In genomic region chr11:106208795-106209194, GRCh38 we compare ENCODE assay signal across 19 cellular contexts.
DNase-seq lines count a peak whose midpoint lies in the region; ATAC-seq, FAIRE-seq and TF ChIP-seq lines count a peak whose summit lies in the region.
"Had no signal": no experiment of that assay in that cellular context is flagged by ENCODE, and none has a peak within 500 bp of the region (broad histone marks: within the 10 kb centered on the region; RNA-seq: fewer than 3 reads in every experiment).

No MANE protein-coding gene starts in this region.

- peak; percentile 1 to 7 for DNase-seq in SHP77 (lab: John Stamatoyannopoulos, UW)
- no peak for DNase-seq in SHP77 treated with DMSO at 0.1 percent for 48 hours (lab: John Stamatoyannopoulos, UW)
- DNase-seq in GM12878 (ENCODE audit: low read depth, low spot score): no peak
- DNase-seq in mucosa of gallbladder (ENCODE audit: low spot score): peak; percentile 10
- peak; percentile 12 to 21 for DNase-seq in thyroid gland
- DNase-seq in NCI-H1436 (lab: John Stamatoyannopoulos, UW): no peak
- no peak for DNase-seq in naive thymus-derived CD8-positive, alpha-beta T cell
- DNase-seq: COR-L47, KBM-7, NCI-H187 treated with DMSO at 0.1 percent for 48 hours, NCI-H2171, NCI-H446 treated with DMSO at 0.1 percent for 48 hours had no signal

- no peaks in the 10 kb centered on the region for H3K36me3 ChIP-seq in GM12878 (ENCODE audit: control insufficient read depth in 2 of 2, insufficient read depth in 2 of 2, low read length in 1 of 2)
- H3K36me3 ChIP-seq in thyroid gland: no peaks in the 10 kb centered on the region

- POLR2A ChIA-PET in GM12878 (lab: Charles Lee): no interaction called here
- POLR2A ChIA-PET in naive thymus-derived CD8-positive, alpha-beta T cell (lab: Charles Lee): no interaction called here

- H3K4me1 ChIP-seq in GM12878 (ENCODE audit: control insufficient read depth, insufficient read depth, low read length) (no peaks in the 10 kb centered on the region), thyroid gland (no peaks in the 10 kb centered on the region)

- SMC1A ChIA-PET in GM12878 (lab: Charles Lee; ENCODE audit: uncharacterized antibody, unreplicated experiment): no interaction called here

- 18% methylated on average over 7 of the region's 7 CpGs for WGBS in GM12878 (ENCODE audit: insufficient coverage, insufficient replicate concordance, low lambda C conversion rate, missing lambda C conversion rate)
- 36 to 37% methylated on average over 7 of the region's 7 CpGs for WGBS in thyroid gland, 2 donors

- ATAC-seq in GM12878 (peak; percentile 57), HG03196 (IDR thresholded peaks at IDR 0.05; ENCODE audit: unreplicated experiment) (no peak)
- no peak for ATAC-seq in naive thymus-derived CD8-positive, alpha-beta T cell
- ATAC-seq: HCT116 had no signal

- H3K36me3 Mint-ChIP-seq in naive thymus-derived CD8-positive, alpha-beta T cell: no peaks in the 10 kb centered on the region
- H3K36me3 Mint-ChIP-seq: CD14-positive monocyte had no signal

- no peak overlapping the region for H3K4me2 ChIP-seq in GM12878 (ENCODE audit: control insufficient read depth, insufficient read depth)

- no peak overlapping the region for H3K4me3 Mint-ChIP-seq in naive thymus-derived CD8-positive, alpha-beta T cell
- H3K4me3 Mint-ChIP-seq: CD14-positive monocyte had no signal

- TF ChIP-seq RAD21 in GM12878 (IDR thresholded peaks at IDR 0.05; ENCODE audit: insufficient read depth, low read depth, low read length): no peak

- H3K27ac Mint-ChIP-seq in naive thymus-derived CD8-positive, alpha-beta T cell: no peak overlapping the region
- H3K27ac Mint-ChIP-seq: CD14-positive monocyte had no signal

- H2AFZ ChIP-seq in GM12878 (ENCODE audit: control insufficient read depth, low read depth, low read length): no peak overlapping the region

- no peak overlapping the region for H3K27ac ChIP-seq in GM12878 (ENCODE audit: control insufficient read depth, insufficient read depth)
- no peak overlapping the region for H3K27ac ChIP-seq in thyroid gland
- H3K27ac ChIP-seq: HL-60, RWPE1 had no signal

- no TSS peak for BruUV-seq in GM12878 (replicated peaks; lab: Mats Ljungman, UMichigan)

- peaks cover 0 to 12% (median 1%) of the 10 kb centered on the region in 5 donors for H3K27me3 Mint-ChIP-seq in naive thymus-derived CD8-positive, alpha-beta T cell

- TF ChIP-seq EP300 in GM12878 (IDR thresholded peaks at IDR 0.05; ENCODE audit: borderline replicate concordance in 1 of 2, control insufficient read depth in 1 of 2, low read depth in 2 of 2, low read length in 2 of 2): no peak

- no peaks in the 10 kb centered on the region for H3K9me3 ChIP-seq in GM12878 (replicated peaks; ENCODE audit: control insufficient read depth, insufficient read depth, low read length)
- no peaks in the 10 kb centered on the region for H3K9me3 ChIP-seq in thyroid gland

- H3K4me1 Mint-ChIP-seq in naive thymus-derived CD8-positive, alpha-beta T cell: no peaks in the 10 kb centered on the region
- H3K4me1 Mint-ChIP-seq: CD14-positive monocyte had no signal

- in situ Hi-C loops in GM12878 (cut with MboI): no loop called here

- H3K4me3 ChIP-seq in GM12878 (no peak overlapping the region), thyroid gland (replicated peaks in 1 of 3) (no peak overlapping the region)

- TF ChIP-seq CTCF in GM12878 (IDR thresholded peaks at IDR 0.05 in 2 of 3, conservative IDR thresholded peaks at IDR 0.05 in 1 of 3; ENCODE audit: control insufficient read depth in 2 of 3, extremely low read depth in 1 of 3, insufficient read depth in 1 of 3, low read depth in 3 of 3, low read length in 3 of 3) (no peak), thyroid gland (IDR thresholded peaks at IDR 0.05) (no peak)

- FAIRE-seq in GM12878 (lab: Jason Lieb, UNC): no peak
- FAIRE-seq: A204.1, GM18507 had no signal

- H4K20me1 ChIP-seq in GM12878 (ENCODE audit: control insufficient read depth, insufficient read depth): no peaks in the 10 kb centered on the region

- no peak overlapping the region for H3K9ac ChIP-seq in GM12878 (ENCODE audit: control insufficient read depth, insufficient read depth, low read length)

- CTCF ChIA-PET in GM12878 (lab: Yijun Ruan, JAX): no interaction called here

- H3K27me3 ChIP-seq in GM12878 (replicated peaks in 1 of 2; ENCODE audit: control insufficient read depth in 2 of 2, insufficient read depth in 2 of 2, low read length in 1 of 2): no peaks in the 10 kb centered on the region
- no peaks in the 10 kb centered on the region for H3K27me3 ChIP-seq in thyroid gland

- no peaks in the 10 kb centered on the region for H3K9me3 Mint-ChIP-seq in naive thymus-derived CD8-positive, alpha-beta T cell

- no peaks in the 10 kb centered on the region for H3K79me2 ChIP-seq in GM12878 (ENCODE audit: control insufficient read depth, insufficient read depth, low read length)

- intact Hi-C loops in GM12878 (cut with micrococcal nuclease; ENCODE audit: unreplicated experiment): no loop called here
- intact Hi-C loops in thyroid gland (cut with DNase I): no loop called here

- TF ChIP-seq POLR2A in GM12878 (IDR thresholded peaks at IDR 0.05; ENCODE audit: low read depth, low read length): no peak
- no peak for TF ChIP-seq POLR2A in thyroid gland (IDR thresholded peaks at IDR 0.05)

- RAD21 ChIA-PET in GM12878 (lab: Charles Lee; ENCODE audit: unreplicated experiment): no interaction called here

TF ChIP-seq in GM12878, 131 proteins besides CTCF, POLR2A, EP300 and RAD21:
- no peak for TF ChIP-seq PRDM15 (CRISPR knock-in tag; IDR thresholded peaks at IDR 0.05)
- TF ChIP-seq SMAD1 (IDR thresholded peaks at IDR 0.05; ENCODE audit: low read depth, partially characterized antibody): no peak
- TF ChIP-seq E2F8 (IDR thresholded peaks at IDR 0.05; ENCODE audit: low read depth, partially characterized antibody): no peak

Comparison
In these comparisons a context has a peak if more than half of its experiments do, and no peak if none do; other contexts are left out.
1. DNase-seq: peak in SHP77 (2 of 2), mucosa of gallbladder (single experiment) and thyroid gland (2 of 2); none in SHP77 treated with DMSO at 0.1 percent for 48 hours (single experiment), GM12878 (single experiment), NCI-H1436 (single experiment) and naive thymus-derived CD8-positive, alpha-beta T cell (0 of 10).